19 cellular contexts compared by ENCODE assay signal in genomic region chr2:96495983-96496382, GRCh38. TPM values are rescaled to one million over a fixed set of nuclear protein-coding genes. Genes with fewer than 3 reads are reported as not detected.
"Had no signal": no experiment of that assay in that cellular context is flagged by ENCODE, and none has a peak within 500 bp of the region (broad histone marks: within the 10 kb centered on the region; RNA-seq: fewer than 3 reads in every experiment).

No MANE protein-coding gene starts in this region.

- H3K36me3 ChIP-seq: esophagus squamous epithelium, spleen, thyroid gland had no signal

- H3K4me1 ChIP-seq: thyroid gland had no signal

- H3K9me3 ChIP-seq: thyroid gland had no signal

- H3K27ac ChIP-seq: esophagus squamous epithelium, spleen, thyroid gland, VCaP had no signal

- H3K4me3 ChIP-seq: esophagus squamous epithelium, spleen, thyroid gland had no signal

- DNase-seq: activated CD4-positive, CD25-positive, alpha-beta regulatory T cell treated with anti-CD3 and anti-CD28 coated beads, Interleukin-2, amount 50 U/mL, for 72 hours; activated naive CD4-positive, alpha-beta T cell; activated T-cell treated with anti-CD3 and anti-CD28 coated beads for 4 hours; effector CD8-positive, alpha-beta T cell; esophagus squamous epithelium; foreskin fibroblast; hypothalamus; islet precursor cell; nephron progenitor cell; nucleus accumbens; spleen; stimulated activated naive CD4-positive, alpha-beta T cell treated with Interleukin-2 at 50 U/mL for 16 hours; T-helper 2 cell; thyroid gland had no signal

RNA-seq across cellular contexts. Expression of gene NEURL3, which starts 9.2 kb away (rescaled TPM):
- total RNA-seq: bronchial epithelial cell, cerebellum, esophagus squamous epithelium, myocyte, urinary bladder had no signal
